In genomic region chrX:72021975-72022374, GRCh38 we compare ENCODE assay signal across 9 cellular contexts.
A peak's percentile ranks its signal among the peaks of the same experiment; 100 is the strongest.
DNase-seq lines count a peak whose midpoint lies in the region; ATAC-seq, FAIRE-seq and TF ChIP-seq lines count a peak whose summit lies in the region.
"Had no signal": no experiment of that assay in that cellular context is flagged by ENCODE, and none has a peak within 500 bp of the region (broad histone marks: within the 10 kb centered on the region; RNA-seq: fewer than 3 reads in every experiment).

No MANE protein-coding gene starts in this region.

- H3K27ac ChIP-seq in OCI-LY7 (ENCODE audit: low read depth, low read length, poor library complexity, severe bottlenecking) (no peak overlapping the region), gastrocnemius medialis (no peak overlapping the region)

- TF ChIP-seq POLR2A in gastrocnemius medialis (IDR thresholded peaks at IDR 0.05): no peak

- H3K9me2 ChIP-seq in OCI-LY7 (ENCODE audit: insufficient read depth, low read length): no peaks in the 10 kb centered on the region

- FAIRE-seq in frontal cortex (lab: Jason Lieb, UNC): no peak

- intact Hi-C loops in activated naive CD4-positive, alpha-beta T cell treated with anti-CD3 and anti-CD28 coated beads for 36 hours (cut with micrococcal nuclease): loop anchor here (1.0 kb wide), 1 partner anchor 23 kb away; no protein-coding TSS in a partner anchor
- intact Hi-C loops in OCI-LY7 (cut with micrococcal nuclease; ENCODE audit: unreplicated experiment) (no loop called here), gastrocnemius medialis (cut with DNase I; ENCODE audit: low total_unique reads) (no loop called here)

- H3K4me3 ChIP-seq in OCI-LY7 (ENCODE audit: low read depth, low read length, poor library complexity, severe bottlenecking): no peak overlapping the region
- H3K4me3 ChIP-seq in epithelial cell of esophagus (ENCODE audit: low read length): no peak overlapping the region
- no peak overlapping the region for H3K4me3 ChIP-seq in gastrocnemius medialis

- peaks cover 0 to 2% (median 0%) of the 10 kb centered on the region in 3 donors for H3K27me3 ChIP-seq in gastrocnemius medialis

- H3K79me2 ChIP-seq in OCI-LY7 (ENCODE audit: insufficient read depth, low read depth, low read length): no peaks in the 10 kb centered on the region

- H3K4me1 ChIP-seq in OCI-LY7 (ENCODE audit: insufficient read depth, low read length, poor library complexity, severe bottlenecking) (no peaks in the 10 kb centered on the region), gastrocnemius medialis (no peaks in the 10 kb centered on the region)

- in situ Hi-C loops in gastrocnemius medialis (cut with MboI; ENCODE audit: low sequenced_read_pairs in 4 of 4): loop anchor here in 1 of 4 donors (25.0 kb wide), 1 partner anchor 515 kb away; no protein-coding TSS in a partner anchor

- no TSS peak for BruUV-seq in OCI-LY7 (replicated peaks; lab: Mats Ljungman, UMichigan)

- H3K36me3 Mint-ChIP-seq in activated naive CD4-positive, alpha-beta T cell treated with anti-CD3 and anti-CD28 coated beads for 36 hours (ENCODE audit: low read depth): no peaks in the 10 kb centered on the region
- H3K36me3 Mint-ChIP-seq in activated naive CD4-positive, alpha-beta T cell treated with anti-CD3 and anti-CD28 coated beads, Interleukin-2, amount 50 U/mL, for 72 hours: no peaks in the 10 kb centered on the region

- H4K20me1 ChIP-seq in OCI-LY7 (ENCODE audit: insufficient read depth, low read length): no peaks in the 10 kb centered on the region

- H3K36me3 ChIP-seq in OCI-LY7 (ENCODE audit: insufficient read depth, low read length) (no peaks in the 10 kb centered on the region), gastrocnemius medialis (no peaks in the 10 kb centered on the region)

- CTCF ChIA-PET in activated naive CD4-positive, alpha-beta T cell treated with anti-CD3 and anti-CD28 coated beads for 36 hours (lab: Charles Lee): interaction anchor here (0.7 to 4.0 kb wide), 10 partner anchors 9 to 487 kb away, joined by 3 to 19 read pairs (median 3); partner anchors contain the start of gene NHSL2
- CTCF ChIA-PET in OCI-LY7 (lab: Charles Lee; ENCODE audit: unreplicated experiment): interaction anchor here (0.7 to 0.8 kb wide), 2 partner anchors 11 to 18 kb away, joined by 3 read pairs; no protein-coding TSS in a partner anchor

- POLR2A ChIA-PET in OCI-LY7 (lab: Charles Lee): no interaction called here

- peaks cover 28% of the 10 kb centered on the region for H3K4me1 Mint-ChIP-seq in activated naive CD4-positive, alpha-beta T cell treated with anti-CD3 and anti-CD28 coated beads for 36 hours (ENCODE audit: low read depth)

- no peak overlapping the region for H3K27ac Mint-ChIP-seq in activated naive CD4-positive, alpha-beta T cell treated with anti-CD3 and anti-CD28 coated beads for 36 hours
- no peak overlapping the region for H3K27ac Mint-ChIP-seq in activated naive CD4-positive, alpha-beta T cell treated with anti-CD3 and anti-CD28 coated beads, Interleukin-2, amount 50 U/mL, for 72 hours

- H3K9me3 Mint-ChIP-seq in activated naive CD4-positive, alpha-beta T cell treated with anti-CD3 and anti-CD28 coated beads for 36 hours: no peaks in the 10 kb centered on the region
- H3K9me3 Mint-ChIP-seq in activated naive CD4-positive, alpha-beta T cell treated with anti-CD3 and anti-CD28 coated beads, Interleukin-2, amount 50 U/mL, for 72 hours: no peaks in the 10 kb centered on the region

- no peak overlapping the region for H2AFZ ChIP-seq in OCI-LY7 (ENCODE audit: low read length)

- no peak overlapping the region for H3K4me3 Mint-ChIP-seq in activated naive CD4-positive, alpha-beta T cell treated with anti-CD3 and anti-CD28 coated beads for 36 hours

- H3K27me3 Mint-ChIP-seq in activated naive CD4-positive, alpha-beta T cell treated with anti-CD3 and anti-CD28 coated beads for 36 hours (ENCODE audit: low read depth): peaks cover 5% of the 10 kb centered on the region

- H3K9me3 ChIP-seq in OCI-LY7 (ENCODE audit: low read length): no peaks in the 10 kb centered on the region
- H3K9me3 ChIP-seq in gastrocnemius medialis: no peaks in the 10 kb centered on the region

- H3K4me2 ChIP-seq in OCI-LY7 (ENCODE audit: low read length): no peak overlapping the region

- ATAC-seq in activated naive CD4-positive, alpha-beta T cell treated with anti-CD3 and anti-CD28 coated beads, Interleukin-2, amount 50 U/mL, for 72 hours: no peak
- ATAC-seq in gastrocnemius medialis (no peak), GM19023 (IDR thresholded peaks at IDR 0.05; ENCODE audit: unreplicated experiment) (no peak)

- TF ChIP-seq CTCF in OCI-LY7 (conservative IDR thresholded peaks at IDR 0.05; ENCODE audit: low read length) (peak; percentile 68), epithelial cell of esophagus (IDR thresholded peaks at IDR 0.05; ENCODE audit: insufficient read depth, low read depth, low read length, missing control alignments) (peak; percentile 30), gastrocnemius medialis (IDR thresholded peaks at IDR 0.05 in 4 of 5, conservative IDR thresholded peaks at IDR 0.05 in 1 of 5) (peak in 1 of 5 experiments; percentile 27)

- DNase-seq in activated naive CD4-positive, alpha-beta T cell treated with anti-CD3 and anti-CD28 coated beads for 36 hours: peak; percentile 39
- no peak for DNase-seq in activated naive CD4-positive, alpha-beta T cell treated with anti-CD3 and anti-CD28 coated beads, Interleukin-2, amount 50 U/mL, for 72 hours (ENCODE audit: low spot score in 2 of 2)
- peak; percentile 5 for DNase-seq in OCI-LY7 (ENCODE audit: low spot score)
- no peak for DNase-seq in epithelial cell of esophagus (ENCODE audit: low read depth)
- DNase-seq in stimulated activated CD4-positive, alpha-beta T cell treated with anti-CD3 and anti-CD28 coated beads, Interleukin-2, amount 100 ng/mL, for 24 hours: peak; percentile 18 to 33
- DNase-seq in gastrocnemius medialis: no peak
- no peak for DNase-seq in frontal cortex (ENCODE audit: low spot score in 2 of 2)
- DNase-seq: DMS79 treated with DMSO at 0.1 percent for 48 hours had no signal

Comparison
In these comparisons a context has a peak if more than half of its experiments do, and no peak if none do; other contexts are left out.
1. DNase-seq: peak in activated naive CD4-positive, alpha-beta T cell treated with anti-CD3 and anti-CD28 coated beads for 36 hours (single experiment), OCI-LY7 (single experiment) and stimulated activated CD4-positive, alpha-beta T cell treated with anti-CD3 and anti-CD28 coated beads, Interleukin-2, amount 100 ng/mL, for 24 hours (2 of 2); none in activated naive CD4-positive, alpha-beta T cell treated with anti-CD3 and anti-CD28 coated beads, Interleukin-2, amount 50 U/mL, for 72 hours (0 of 2), epithelial cell of esophagus (single experiment), gastrocnemius medialis (0 of 2) and frontal cortex (0 of 2).